24 cellular contexts compared by ENCODE assay signal in the genomic region with DNA sequence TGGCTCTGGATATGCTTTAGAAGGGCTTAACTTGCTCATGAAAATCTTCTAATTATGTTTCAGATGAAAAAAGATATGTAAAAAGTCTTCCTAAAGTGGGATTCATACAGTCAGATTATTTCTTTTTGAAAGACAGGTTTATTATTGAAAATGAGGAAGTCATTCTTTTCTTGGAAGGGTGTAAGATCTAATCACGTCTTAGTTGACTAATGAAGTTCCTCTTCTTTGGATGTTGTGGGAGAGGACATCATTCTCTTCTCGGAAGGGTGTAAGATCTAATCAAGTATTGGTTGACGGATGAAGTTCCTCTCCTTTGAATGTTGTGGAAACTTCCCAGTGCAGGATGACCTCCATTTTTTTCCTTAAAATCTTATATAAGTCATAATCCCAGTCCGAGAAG.
"Had no signal": no experiment of that assay in that cellular context is flagged by ENCODE, and none has a peak within 500 bp of the region (broad histone marks: within the 10 kb centered on the region; RNA-seq: fewer than 3 reads in every experiment).

No MANE protein-coding gene starts in this region.

- H3K27me3 ChIP-seq: adrenal gland, breast epithelium, hepatocyte, sigmoid colon, stomach, suprapubic skin, tibial nerve, uterus had no signal

- H3K4me3 ChIP-seq: adrenal gland, breast epithelium, dorsolateral prefrontal cortex, hepatocyte, sigmoid colon, smooth muscle cell, stomach, suprapubic skin, tibial nerve, uterus had no signal

- DNase-seq: activated CD4-positive, alpha-beta T cell treated with anti-CD3 and anti-CD28 coated beads for 1 hour; activated CD4-positive, alpha-beta T cell treated with anti-CD3 and anti-CD28 coated beads, Interleukin-2, amount 50 U/mL, for 1 hour; activated CD8-positive, alpha-beta T cell treated with anti-CD3 and anti-CD28 coated beads, Interleukin-2, amount 10 ng/mL, durations not matched to agents 7 days and 5 days; activated T-cell treated with anti-CD3 and anti-CD28 coated beads, Interleukin-2, amount 50 U/mL, for 24 hours; adrenal gland; dorsolateral prefrontal cortex; effector memory CD8-positive, alpha-beta T cell; foreskin melanocyte; midbrain; retina; sigmoid colon; stimulated activated CD4-positive, alpha-beta T cell treated with anti-CD3 and anti-CD28 coated beads, Interleukin-15, amount 100 ng/mL, for 24 hours; stomach; T1000; uterus had no signal

- ATAC-seq: activated CD8-positive, alpha-beta T cell treated with anti-CD3 and anti-CD28 coated beads, Interleukin-2, amount 10 ng/mL, durations not matched to agents 7 days and 5 days; activated T-helper 17 cell treated with anti-CD3 and anti-CD28 coated beads, Interleukin-2, amount 50 U/mL, for 72 hours; effector memory CD8-positive, alpha-beta T cell; esophagus mucosa; natural killer cell treated with Interleukin-12 subunit alpha and Interleukin-12 subunit beta and Interleukin-15 and Interleukin-18, amount 100 ng/mL, for 72 hours; stimulated activated memory B cell treated with anti-CD40 and anti-IgM and Interleukin-4, amounts not matched to agents 10 μg/mL and 1 μg/mL and 100 μg/mL, for 72 hours had no signal

- H3K4me1 ChIP-seq: adrenal gland, breast epithelium, sigmoid colon, stomach, suprapubic skin, tibial nerve, uterus had no signal

- H3K4me2 ChIP-seq: hepatocyte, smooth muscle cell had no signal

- H3K36me3 ChIP-seq: adrenal gland, breast epithelium, sigmoid colon, stomach, suprapubic skin, tibial nerve, uterus had no signal

- H3K27ac ChIP-seq: adrenal gland, breast epithelium, dorsolateral prefrontal cortex, hepatocyte, sigmoid colon, stomach, suprapubic skin, tibial nerve, uterus had no signal

- H3K79me2 ChIP-seq: hepatocyte had no signal

- H3K9me3 ChIP-seq: adrenal gland, breast epithelium, sigmoid colon, stomach, suprapubic skin, tibial nerve, uterus had no signal

- H2AFZ ChIP-seq: hepatocyte had no signal
